9 cellular contexts compared by ENCODE assay signal in the genomic region with DNA sequence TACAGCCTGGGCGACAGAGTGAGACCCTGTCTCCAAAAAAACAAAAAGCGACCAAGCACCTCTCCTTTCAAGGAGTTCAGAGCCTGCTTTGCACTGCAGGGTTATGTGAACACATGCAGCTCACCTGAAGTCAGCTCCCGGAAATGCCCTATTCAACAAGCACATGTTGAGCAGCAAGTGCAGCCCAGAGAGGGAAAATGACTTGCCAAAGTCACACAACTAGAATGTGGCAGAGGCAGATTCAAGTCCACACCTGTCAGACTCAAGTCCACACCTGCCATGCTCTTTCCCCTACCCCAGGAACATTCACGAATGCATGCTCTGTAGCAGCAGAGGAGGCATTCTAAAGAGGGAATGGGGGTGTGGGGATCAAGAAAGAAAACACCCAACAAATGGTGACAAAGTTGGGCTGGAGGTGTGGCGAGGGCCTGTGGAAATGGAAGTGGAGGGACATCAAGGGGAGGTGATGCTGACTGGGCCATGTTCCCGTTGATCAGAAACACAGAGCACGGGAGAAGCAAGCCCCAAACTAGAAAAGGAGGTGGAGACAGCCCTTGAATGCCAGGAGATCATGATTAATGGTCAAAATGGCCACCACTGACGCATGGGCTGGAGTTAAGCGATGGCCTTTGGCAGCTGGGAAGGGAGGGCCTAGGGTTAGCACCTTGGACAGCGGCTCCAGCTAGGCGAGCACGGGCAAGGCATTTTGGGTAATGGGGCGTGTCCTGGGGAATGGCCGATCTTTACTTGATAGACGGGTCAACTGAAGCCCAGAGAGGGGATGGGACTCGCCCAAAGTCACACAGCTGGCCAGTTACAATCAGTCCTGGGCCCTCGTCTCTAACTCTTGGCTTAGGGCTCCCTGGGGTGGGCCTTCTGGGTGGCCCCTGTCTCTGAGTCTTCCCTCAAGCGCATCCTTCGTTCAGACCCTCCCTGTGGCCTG.
DNase-seq lines count a peak whose midpoint lies in the region; ATAC-seq and TF ChIP-seq lines count a peak whose summit lies in the region.
"Had no signal": no experiment of that assay in that cellular context is flagged by ENCODE, and none has a peak within 500 bp of the region (broad histone marks: within the 10 kb centered on the region; RNA-seq: fewer than 3 reads in every experiment).

No MANE protein-coding gene starts in this region.

- H3K4me1 ChIP-seq in iPS DF 6.9 (ENCODE audit: control insufficient read depth, insufficient read depth, low read length), result peaks cover 10% of the 10 kb centered on the region

- WGBS in iPS DF 6.9 (ENCODE audit: insufficient coverage, insufficient read length), result no CpG with 5 or more reads among the region's 19 CpGs

- H3K4me3 ChIP-seq in HFF-Myc (replicated peaks; ENCODE audit: low read depth, low read length), result no peak overlapping the region
- no peak overlapping the region for H3K4me3 ChIP-seq in iPS DF 6.9 (ENCODE audit: low read length)
- H3K4me3 ChIP-seq: upper lobe of left lung had no signal

- H3K27me3 ChIP-seq in iPS DF 6.9 (ENCODE audit: control insufficient read depth, insufficient read depth, low read length), result no peaks in the 10 kb centered on the region

- DNase-seq in AG08396 (ENCODE audit: low spot score) (peak; percentile 88), HFF-Myc (ENCODE audit: extremely low read depth, low read depth) (peak; percentile 61), iPS DF 6.9 (ENCODE audit: low read depth, low spot score) (peak; percentile 85), NCI-H2196 (lab: John Stamatoyannopoulos, UW; ENCODE audit: unreplicated experiment) (no peak), medulla oblongata (ENCODE audit: extremely low spot score) (no peak), NCI-H446 treated with DMSO at 0.1 percent for 48 hours (lab: John Stamatoyannopoulos, UW) (no peak)
- peak; percentile 14 for DNase-seq in activated CD4-positive, alpha-beta T cell treated with anti-CD3 and anti-CD28 coated beads, Interleukin-2, amount 50 U/mL, for 1 hour
- DNase-seq: upper lobe of left lung had no signal

- H3K9me3 ChIP-seq in iPS DF 6.9 (ENCODE audit: control insufficient read depth, insufficient read depth, low read length), result no peaks in the 10 kb centered on the region
- H3K9me3 ChIP-seq: upper lobe of left lung had no signal

- no peak for ATAC-seq in HG02885 (IDR thresholded peaks at IDR 0.05; ENCODE audit: poor library complexity, unreplicated experiment)

- no peak for TF ChIP-seq CTCF in HFF-Myc (IDR thresholded peaks at IDR 0.05; ENCODE audit: low read depth, low read length, missing control alignments)

- no peaks in the 10 kb centered on the region for H3K36me3 ChIP-seq in iPS DF 6.9 (ENCODE audit: control insufficient read depth, insufficient read depth, low read length)
- H3K36me3 ChIP-seq: upper lobe of left lung had no signal

- no peak overlapping the region for H3K27ac ChIP-seq in iPS DF 6.9 (ENCODE audit: low read length)
- H3K27ac ChIP-seq: upper lobe of left lung had no signal

Comparison
In these comparisons a context has a peak if more than half of its experiments do, and no peak if none do; other contexts are left out.
1. DNase-seq: peak in AG08396 (single experiment), HFF-Myc (single experiment), activated CD4-positive, alpha-beta T cell treated with anti-CD3 and anti-CD28 coated beads, Interleukin-2, amount 50 U/mL, for 1 hour (single experiment) and iPS DF 6.9 (single experiment); none in NCI-H2196 (single experiment), medulla oblongata (single experiment) and NCI-H446 treated with DMSO at 0.1 percent for 48 hours (single experiment).